Comparison of ENCODE assay signal across 8 cellular contexts in the genomic region with DNA sequence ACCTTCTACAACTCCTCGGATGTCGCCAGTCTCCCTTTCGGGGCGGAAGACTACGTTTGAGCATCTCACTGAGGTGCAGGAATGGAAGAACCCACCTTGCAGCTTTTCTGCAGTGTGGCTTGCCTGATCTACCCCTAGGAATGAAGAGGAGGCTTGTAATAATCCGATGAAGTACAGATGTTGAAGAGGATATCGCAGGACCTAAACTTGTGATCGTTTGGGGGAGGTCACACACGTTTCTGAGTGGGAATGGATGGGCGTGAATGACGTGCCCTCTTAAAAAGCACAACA. TPM values are rescaled to one million over a fixed set of nuclear protein-coding genes. Genes with fewer than 3 reads are reported as not detected.
DNase-seq lines count a peak whose midpoint lies in the region; ATAC-seq and TF ChIP-seq lines count a peak whose summit lies in the region.

No MANE protein-coding gene starts in this region.

- peak overlapping the region; percentile 83 for H3K4me3 Mint-ChIP-seq in activated CD8-positive, alpha-beta memory T cell treated with anti-CD3 and anti-CD28 coated beads, Interleukin-2, amount 10 ng/mL, durations not matched to agents 7 days and 5 days
- H3K4me3 Mint-ChIP-seq in naive thymus-derived CD8-positive, alpha-beta T cell = peak overlapping the region; percentile 90 to 98 (median 94)

- peaks cover 52% of the 10 kb centered on the region for H3K4me1 Mint-ChIP-seq in activated CD8-positive, alpha-beta memory T cell treated with anti-CD3 and anti-CD28 coated beads, Interleukin-2, amount 10 ng/mL, durations not matched to agents 7 days and 5 days
- H3K4me1 Mint-ChIP-seq in naive thymus-derived CD8-positive, alpha-beta T cell = peaks cover 39 to 82% (median 65%) of the 10 kb centered on the region in 4 donors

- peak overlapping the region; percentile 87 for H3K27ac Mint-ChIP-seq in activated CD8-positive, alpha-beta memory T cell treated with anti-CD3 and anti-CD28 coated beads, Interleukin-2, amount 10 ng/mL, durations not matched to agents 7 days and 5 days
- peak overlapping the region; percentile 79 to 96 (median 93) for H3K27ac Mint-ChIP-seq in naive thymus-derived CD8-positive, alpha-beta T cell

- H3K36me3 Mint-ChIP-seq in activated CD8-positive, alpha-beta memory T cell treated with anti-CD3 and anti-CD28 coated beads, Interleukin-2, amount 10 ng/mL, durations not matched to agents 7 days and 5 days = peaks cover 3% of the 10 kb centered on the region
- no peaks in the 10 kb centered on the region for H3K36me3 Mint-ChIP-seq in naive thymus-derived CD8-positive, alpha-beta T cell

- peak; percentile 8 for ATAC-seq in activated CD8-positive, alpha-beta memory T cell treated with anti-CD3 and anti-CD28 coated beads, Interleukin-2, amount 10 ng/mL, durations not matched to agents 7 days and 5 days
- peak; percentile 27 to 43 for ATAC-seq in naive thymus-derived CD8-positive, alpha-beta T cell
- ATAC-seq in GM18519 (IDR thresholded peaks at IDR 0.05; ENCODE audit: low FRiP score, unreplicated experiment) = no peak

- peak; percentile 65 for DNase-seq in activated CD8-positive, alpha-beta memory T cell treated with anti-CD3 and anti-CD28 coated beads, Interleukin-2, amount 10 ng/mL, durations not matched to agents 7 days and 5 days
- no peak for DNase-seq in activated CD8-positive, alpha-beta memory T cell treated with anti-CD3 and anti-CD28 coated beads, Interleukin-2, amount 50 U/mL, for 48 hours
- DNase-seq in NCI-H82 (lab: John Stamatoyannopoulos, UW) = peak; percentile 67
- DNase-seq in choroid plexus epithelial cell (ENCODE audit: low read depth) = no peak
- peak in 4 of 10 donors; percentile 5 to 58 (median 32) for DNase-seq in naive thymus-derived CD8-positive, alpha-beta T cell
- no peak for DNase-seq in hepatic stellate cell (ENCODE audit: low spot score)
- no peak for DNase-seq in GM19238 (ENCODE audit: insufficient read length, low spot score)

- POLR2A ChIA-PET in naive thymus-derived CD8-positive, alpha-beta T cell (lab: Charles Lee) = interaction anchor here (0.8 to 1.8 kb wide), 12 partner anchors 9 to 308 kb away, joined by 3 to 22 read pairs (median 3); a partner anchor contains a TSS

- CTCF ChIA-PET in activated CD8-positive, alpha-beta memory T cell treated with anti-CD3 and anti-CD28 coated beads, Interleukin-2, amount 10 ng/mL, durations not matched to agents 7 days and 5 days (lab: Charles Lee) = interaction anchor here (0.8 kb wide), 2 partner anchors 63 to 239 kb away, joined by 3 read pairs; no protein-coding TSS in a partner anchor

- no peak for TF ChIP-seq CTCF in choroid plexus epithelial cell (conservative IDR thresholded peaks at IDR 0.05; ENCODE audit: low read depth, low read length)

- no peaks in the 10 kb centered on the region for H3K9me3 Mint-ChIP-seq in activated CD8-positive, alpha-beta memory T cell treated with anti-CD3 and anti-CD28 coated beads, Interleukin-2, amount 10 ng/mL, durations not matched to agents 7 days and 5 days (ENCODE audit: low read depth)
- H3K9me3 Mint-ChIP-seq in naive thymus-derived CD8-positive, alpha-beta T cell = no peaks in the 10 kb centered on the region

- H3K27me3 Mint-ChIP-seq in activated CD8-positive, alpha-beta memory T cell treated with anti-CD3 and anti-CD28 coated beads, Interleukin-2, amount 10 ng/mL, durations not matched to agents 7 days and 5 days = no peaks in the 10 kb centered on the region
- H3K27me3 Mint-ChIP-seq in naive thymus-derived CD8-positive, alpha-beta T cell = no peaks in the 10 kb centered on the region

- peak overlapping the region; percentile 75 for H3K4me3 ChIP-seq in choroid plexus epithelial cell (ENCODE audit: low read depth, low read length)

RNA-seq across cellular contexts. Expression of a gene that starts 0.5 kb away (rescaled TPM):
- total RNA-seq in activated CD8-positive, alpha-beta memory T cell treated with anti-CD3 and anti-CD28 coated beads, Interleukin-2, amount 10 ng/mL, durations not matched to agents 7 days and 5 days = 10 to 100 TPM; 28.8 to 30.2 TPM
- 10 to 100 TPM; 60.3 to 62.0 TPM for total RNA-seq in naive thymus-derived CD8-positive, alpha-beta T cell
- 10 to 100 TPM; 13.6 to 21.9 (median 21.6) TPM for polyA plus RNA-seq in naive thymus-derived CD8-positive, alpha-beta T cell

Comparison
In these comparisons a context has a peak if more than half of its experiments do, and no peak if none do; other contexts are left out.
1. DNase-seq: peak in activated CD8-positive, alpha-beta memory T cell treated with anti-CD3 and anti-CD28 coated beads, Interleukin-2, amount 10 ng/mL, durations not matched to agents 7 days and 5 days (single experiment) and NCI-H82 (single experiment); none in activated CD8-positive, alpha-beta memory T cell treated with anti-CD3 and anti-CD28 coated beads, Interleukin-2, amount 50 U/mL, for 48 hours (single experiment), choroid plexus epithelial cell (single experiment), hepatic stellate cell (single experiment) and GM19238 (single experiment).